Comparison of ENCODE assay signal across 8 cellular contexts in genomic region chr5:126499742-126500396, GRCh38.
DNase-seq lines count a peak whose midpoint lies in the region; ATAC-seq and TF ChIP-seq lines count a peak whose summit lies in the region.

No MANE protein-coding gene starts in this region.

- no peaks in the 10 kb centered on the region for H3K79me2 ChIP-seq in SK-N-SH (ENCODE audit: insufficient read depth)

- POLR2A ChIA-PET in SK-N-SH (lab: Yijun Ruan, JAX): no interaction called here

- H3K4me1 ChIP-seq in SK-N-SH (ENCODE audit: control insufficient read depth in 1 of 2, insufficient read depth in 2 of 2, low read depth in 1 of 2, low read length in 1 of 2) (no peaks in the 10 kb centered on the region), tibial nerve (peaks cover 0 to 23% (median 17%) of the 10 kb centered on the region in 4 donors)

- H3K9me3 ChIP-seq in SK-N-SH (no peaks in the 10 kb centered on the region), tibial nerve (no peaks in the 10 kb centered on the region)

- peak; percentile 48 for TF ChIP-seq RAD21 in SK-N-SH (IDR thresholded peaks at IDR 0.05; ENCODE audit: low read length)

- TF ChIP-seq CTCF in C4-2B (conservative IDR thresholded peaks at IDR 0.05): peak; percentile 75
- TF ChIP-seq CTCF in SK-N-SH (IDR thresholded peaks at IDR 0.05): peak; percentile 62
- TF ChIP-seq CTCF in fibroblast of villous mesenchyme (IDR thresholded peaks at IDR 0.05; ENCODE audit: insufficient read depth, low read depth, low read length): peak; percentile 60
- TF ChIP-seq CTCF in tibial nerve (IDR thresholded peaks at IDR 0.05): peak in 4 of 5 experiments; percentile 20 to 41 (median 26)

- ATAC-seq in GM18868 (IDR thresholded peaks at IDR 0.05; ENCODE audit: unreplicated experiment) (peak; percentile 61), HG03175 (IDR thresholded peaks at IDR 0.05; ENCODE audit: unreplicated experiment) (peak; percentile 77)

- H3K36me3 ChIP-seq in SK-N-SH (replicated peaks in 1 of 2; ENCODE audit: control insufficient read depth in 1 of 2, insufficient read depth in 2 of 2, low read length in 1 of 2): no peaks in the 10 kb centered on the region
- peaks cover 0 to 18% (median 0%) of the 10 kb centered on the region in 3 donors for H3K36me3 ChIP-seq in tibial nerve

- CTCF ChIA-PET in SK-N-SH (lab: Yijun Ruan, JAX): interaction anchor here (0.7 to 2.3 kb wide), 10 partner anchors 9 to 125 kb away, joined by 3 to 14 read pairs (median 4); no protein-coding TSS in a partner anchor

- TF ChIP-seq POLR2A in tibial nerve (IDR thresholded peaks at IDR 0.05): no peak

- WGBS in SK-N-SH (ENCODE audit: low lambda C conversion rate): 98% methylated on average over 4 of the region's 4 CpGs
- 86 to 92% methylated on average over 4 of the region's 4 CpGs for WGBS in tibial nerve, 2 donors

- H3K27ac ChIP-seq in C4-2B (no peak overlapping the region), SK-N-SH (ENCODE audit: low read depth in 2 of 2, low read length in 1 of 2) (no peak overlapping the region), tibial nerve (peak overlapping the region in 2 of 4 donors; percentile 51 to 72)

- peaks cover 3% of the 10 kb centered on the region for H3F3A ChIP-seq in SK-N-SH (replicated peaks; ENCODE audit: insufficient read depth)

- no peak overlapping the region for H3K4me3 ChIP-seq in SK-N-SH (ENCODE audit: low read depth in 2 of 2, low read length in 1 of 2)
- H3K4me3 ChIP-seq in fibroblast of villous mesenchyme (ENCODE audit: low read depth, low read length): no peak overlapping the region
- no peak overlapping the region for H3K4me3 ChIP-seq in tibial nerve

- H4K20me1 ChIP-seq in SK-N-SH (ENCODE audit: insufficient read depth): no peaks in the 10 kb centered on the region

- H3K4me2 ChIP-seq in SK-N-SH: no peak overlapping the region

- no peak overlapping the region for H2AFZ ChIP-seq in SK-N-SH (ENCODE audit: low read depth)

- no peak for TF ChIP-seq EP300 in SK-N-SH (IDR thresholded peaks at IDR 0.05; ENCODE audit: borderline replicate concordance in 1 of 2, low read depth in 1 of 2, low read length in 1 of 2)
- TF ChIP-seq EP300 in tibial nerve (IDR thresholded peaks at IDR 0.05): no peak

- peak; percentile 14 for DNase-seq in SK-N-SH
- DNase-seq in fibroblast of villous mesenchyme (ENCODE audit: low read depth): no peak
- no peak for DNase-seq in tibial nerve (ENCODE audit: low spot score in 2 of 2)
- DNase-seq in stimulated activated CD4-positive, alpha-beta T cell treated with anti-CD3 and anti-CD28 coated beads, Interleukin-12 subunit alpha, Interleukin-12 subunit beta, amount 100 ng/mL, for 4 hours: no peak
- no peak for DNase-seq in activated effector memory CD4-positive, alpha-beta T cell treated with anti-CD3 and anti-CD28 coated beads, Interleukin-2, amount 50 U/mL, for 16 hours

- H3K27me3 ChIP-seq in SK-N-SH (ENCODE audit: insufficient read depth) (no peaks in the 10 kb centered on the region), tibial nerve (no peaks in the 10 kb centered on the region)

- H3K9me2 ChIP-seq in SK-N-SH: no peaks in the 10 kb centered on the region

- H3K9ac ChIP-seq in SK-N-SH: no peak overlapping the region

TF ChIP-seq in SK-N-SH, 30 proteins besides CTCF, POLR2A, EP300 and RAD21:
- TF ChIP-seq NFIC (IDR thresholded peaks at IDR 0.05; ENCODE audit: borderline replicate concordance) (no peak), MEF2A (IDR thresholded peaks at IDR 0.05; ENCODE audit: borderline replicate concordance, low read depth) (no peak), USF1 (IDR thresholded peaks at IDR 0.05; ENCODE audit: borderline replicate concordance, low read depth) (no peak), CHD2 (IDR thresholded peaks at IDR 0.05; ENCODE audit: low read length, partially characterized antibody) (no peak), SMC3 (IDR thresholded peaks at IDR 0.05; ENCODE audit: low read depth, low read length) (peak; percentile 40; the same call in 1 of the 2 replicates), FOSL2 (IDR thresholded peaks at IDR 0.05; ENCODE audit: borderline replicate concordance, low read depth) (no peak), POLR2AphosphoS5 (IDR thresholded peaks at IDR 0.05; ENCODE audit: low read depth, low read length) (no peak)
